Comparison of ENCODE assay signal across 8 cellular contexts in the genomic region with DNA sequence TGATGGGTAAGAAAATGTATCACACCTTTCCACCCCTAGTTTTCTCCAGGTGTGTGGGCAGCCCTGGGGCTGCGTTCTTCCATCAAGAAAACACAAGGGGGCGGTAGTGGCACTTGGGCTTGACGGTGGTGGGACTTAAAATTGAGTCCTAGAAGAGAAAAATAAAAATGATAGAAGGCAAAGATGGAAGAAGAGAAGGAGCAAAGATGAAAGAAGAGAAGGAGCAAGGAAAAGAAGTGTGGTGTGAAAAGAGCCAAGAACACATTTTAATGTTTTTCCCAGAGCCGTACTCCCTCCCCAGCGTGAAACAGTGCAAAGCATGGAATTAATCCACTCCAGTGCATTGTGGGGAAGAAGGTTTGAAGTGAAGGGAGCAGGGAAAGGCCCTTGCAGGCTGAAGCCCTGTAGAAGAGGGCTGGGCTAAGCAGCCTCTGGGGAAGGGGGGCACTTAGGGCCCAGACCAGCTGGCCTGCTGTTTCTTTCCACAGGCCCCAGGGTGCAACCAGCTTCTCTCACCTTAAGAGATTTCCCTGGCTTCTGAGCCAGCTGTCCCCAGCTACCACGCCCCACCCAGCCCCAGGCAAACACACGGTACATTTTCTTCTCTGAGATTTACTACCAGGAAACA.
DNase-seq lines count a peak whose midpoint lies in the region; ATAC-seq and TF ChIP-seq lines count a peak whose summit lies in the region.

No MANE protein-coding gene starts in this region.

- peak; percentile 66 for ATAC-seq in HG02943 (IDR thresholded peaks at IDR 0.05; ENCODE audit: low read depth, unreplicated experiment)
- no peak for ATAC-seq in HG02938 (IDR thresholded peaks at IDR 0.05; ENCODE audit: unreplicated experiment)

- no peaks in the 10 kb centered on the region for H3K9me3 Mint-ChIP-seq in activated T-helper 1 cell treated with anti-CD3 and anti-CD28 coated beads, Interleukin-12 subunit alpha, Interleukin-12 subunit beta, Interleukin-2, Interleukin-4 antibody, amounts not matched to agents 30 ng/mL and 10 ng/mL and 1 ng/mL, durations not matched to agents 14 hours and 24 hours and 36 hours
- no peaks in the 10 kb centered on the region for H3K9me3 Mint-ChIP-seq in glutamatergic neuron (ENCODE audit: unreplicated experiment)
- H3K9me3 Mint-ChIP-seq in progenitor cell of endocrine pancreas (ENCODE audit: low read depth): no peaks in the 10 kb centered on the region

- no peaks in the 10 kb centered on the region for H3K4me1 Mint-ChIP-seq in activated T-helper 1 cell treated with anti-CD3 and anti-CD28 coated beads, Interleukin-12 subunit alpha, Interleukin-12 subunit beta, Interleukin-2, Interleukin-4 antibody, amounts not matched to agents 30 ng/mL and 10 ng/mL and 1 ng/mL, durations not matched to agents 14 hours and 24 hours and 36 hours (ENCODE audit: low read depth)
- H3K4me1 Mint-ChIP-seq in glutamatergic neuron (ENCODE audit: low read depth, unreplicated experiment) (peaks cover 4% of the 10 kb centered on the region), progenitor cell of endocrine pancreas (ENCODE audit: low read depth) (peaks cover 12% of the 10 kb centered on the region)

- intact Hi-C loops in activated T-helper 1 cell treated with anti-CD3 and anti-CD28 coated beads, Interleukin-12 subunit alpha, Interleukin-12 subunit beta, Interleukin-2, Interleukin-4 antibody, amounts not matched to agents 30 ng/mL and 10 ng/mL and 1 ng/mL, durations not matched to agents 14 hours and 24 hours and 36 hours (cut with micrococcal nuclease): loop anchor here (1.0 to 5.0 kb wide), 2 partner anchors 256 to 495 kb away; a partner anchor contains a TSS

- H3K27ac Mint-ChIP-seq in activated T-helper 1 cell treated with anti-CD3 and anti-CD28 coated beads, Interleukin-12 subunit alpha, Interleukin-12 subunit beta, Interleukin-2, Interleukin-4 antibody, amounts not matched to agents 30 ng/mL and 10 ng/mL and 1 ng/mL, durations not matched to agents 14 hours and 24 hours and 36 hours: no peak overlapping the region
- H3K27ac Mint-ChIP-seq in glutamatergic neuron (ENCODE audit: unreplicated experiment) (peak overlapping the region; percentile 18), progenitor cell of endocrine pancreas (peak overlapping the region; percentile 63)

- TF ChIP-seq CTCF in glutamatergic neuron (IDR thresholded peaks at IDR 0.05; ENCODE audit: partially characterized antibody, unreplicated experiment) (peak; percentile 85), progenitor cell of endocrine pancreas (IDR thresholded peaks at IDR 0.05; ENCODE audit: unreplicated experiment) (peak; percentile 93)

- peak; percentile 86 for DNase-seq in DMS 273 treated with DMSO at 0.1 percent for 48 hours (lab: John Stamatoyannopoulos, UW)
- peak; percentile 93 for DNase-seq in NCI-H510A treated with DMSO at 0.1 percent for 48 hours (lab: John Stamatoyannopoulos, UW)
- DNase-seq in activated T-helper 1 cell treated with anti-CD3 and anti-CD28 coated beads, Interleukin-12 subunit alpha, Interleukin-12 subunit beta, Interleukin-2, Interleukin-4 antibody, amounts not matched to agents 30 ng/mL and 10 ng/mL and 1 ng/mL, durations not matched to agents 14 hours and 24 hours and 36 hours (ENCODE audit: low spot score): peak; percentile 6
- DNase-seq in glutamatergic neuron: peak; percentile 53
- DNase-seq in progenitor cell of endocrine pancreas (ENCODE audit: low spot score, unreplicated experiment): peak; percentile 55
- DNase-seq in occipital lobe (lab: John Stamatoyannopoulos, UW): no peak

- peaks cover 6% of the 10 kb centered on the region for H3K27me3 Mint-ChIP-seq in activated T-helper 1 cell treated with anti-CD3 and anti-CD28 coated beads, Interleukin-12 subunit alpha, Interleukin-12 subunit beta, Interleukin-2, Interleukin-4 antibody, amounts not matched to agents 30 ng/mL and 10 ng/mL and 1 ng/mL, durations not matched to agents 14 hours and 24 hours and 36 hours (ENCODE audit: insufficient read depth)
- H3K27me3 Mint-ChIP-seq in glutamatergic neuron (ENCODE audit: unreplicated experiment) (peaks cover 4% of the 10 kb centered on the region), progenitor cell of endocrine pancreas (no peaks in the 10 kb centered on the region)

- no peaks in the 10 kb centered on the region for H3K36me3 Mint-ChIP-seq in activated T-helper 1 cell treated with anti-CD3 and anti-CD28 coated beads, Interleukin-12 subunit alpha, Interleukin-12 subunit beta, Interleukin-2, Interleukin-4 antibody, amounts not matched to agents 30 ng/mL and 10 ng/mL and 1 ng/mL, durations not matched to agents 14 hours and 24 hours and 36 hours (ENCODE audit: low read depth)
- no peaks in the 10 kb centered on the region for H3K36me3 Mint-ChIP-seq in glutamatergic neuron (ENCODE audit: unreplicated experiment)
- H3K36me3 Mint-ChIP-seq in progenitor cell of endocrine pancreas (ENCODE audit: insufficient read depth): no peaks in the 10 kb centered on the region

- H3K4me3 Mint-ChIP-seq in activated T-helper 1 cell treated with anti-CD3 and anti-CD28 coated beads, Interleukin-12 subunit alpha, Interleukin-12 subunit beta, Interleukin-2, Interleukin-4 antibody, amounts not matched to agents 30 ng/mL and 10 ng/mL and 1 ng/mL, durations not matched to agents 14 hours and 24 hours and 36 hours: no peak overlapping the region
- peak overlapping the region; percentile 16 for H3K4me3 Mint-ChIP-seq in glutamatergic neuron (ENCODE audit: unreplicated experiment)
- H3K4me3 Mint-ChIP-seq in progenitor cell of endocrine pancreas (ENCODE audit: low read depth): no peak overlapping the region
